Comparison of ENCODE assay signal across 16 cellular contexts in the genomic region with DNA sequence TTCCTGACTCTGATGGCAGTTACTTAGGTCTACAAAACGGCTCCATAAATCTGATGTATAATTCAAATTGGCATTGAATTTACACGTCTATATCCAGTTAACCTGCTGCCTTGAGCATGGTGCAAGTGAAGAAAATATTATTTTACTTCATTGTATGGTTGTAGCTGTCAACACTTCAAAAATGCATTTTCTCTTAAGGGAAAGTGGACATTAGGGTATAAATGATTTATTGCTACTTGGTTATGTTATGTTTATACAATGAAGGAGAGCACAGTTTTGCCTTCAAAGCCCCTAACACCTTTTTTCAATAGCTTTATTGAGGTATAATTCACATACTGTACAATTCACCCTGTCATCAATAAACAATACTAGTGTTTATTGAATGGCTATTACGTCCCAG.
DNase-seq lines count a peak whose midpoint lies in the region; ATAC-seq and TF ChIP-seq lines count a peak whose summit lies in the region.
"Had no signal": no experiment of that assay in that cellular context is flagged by ENCODE, and none has a peak within 500 bp of the region (broad histone marks: within the 10 kb centered on the region; RNA-seq: fewer than 3 reads in every experiment).

No MANE protein-coding gene starts in this region.

- no peak overlapping the region for H2AFZ ChIP-seq in MM.1S (ENCODE audit: low read length)

- no peak overlapping the region for H3K9ac ChIP-seq in MM.1S (ENCODE audit: low read length)

- no peak for ATAC-seq in stimulated activated naive CD8-positive, alpha-beta T cell treated with anti-CD3 and anti-CD28 coated beads, Interleukin-15, Interleukin-2, amounts not matched to agents 100 U/mL and 50 U/mL, for 24 hours
- no peak for ATAC-seq in activated naive CD8-positive, alpha-beta T cell treated with anti-CD3 and anti-CD28 coated beads, Interleukin-2, amount 50 U/mL, for 24 hours
- no peak for ATAC-seq in HG02588 (IDR thresholded peaks at IDR 0.05; ENCODE audit: unreplicated experiment)

- peaks cover 22% of the 10 kb centered on the region for H3K4me1 ChIP-seq in MM.1S (ENCODE audit: low read length)

- no peak for TF ChIP-seq CTCF in MM.1S (IDR thresholded peaks at IDR 0.05; ENCODE audit: low read length)

- no peak overlapping the region for H3K27ac Mint-ChIP-seq in stimulated activated naive CD8-positive, alpha-beta T cell treated with anti-CD3 and anti-CD28 coated beads, Interleukin-15, Interleukin-2, amounts not matched to agents 100 ng/mL and 50 ng/mL, for 24 hours
- H3K27ac Mint-ChIP-seq in activated naive CD8-positive, alpha-beta T cell treated with anti-CD3 and anti-CD28 coated beads, Interleukin-2, amount 50 U/mL, for 24 hours: peak overlapping the region; percentile 98

- no peak for DNase-seq in stimulated activated naive CD8-positive, alpha-beta T cell treated with anti-CD3 and anti-CD28 coated beads, Interleukin-15, Interleukin-2, amounts not matched to agents 100 U/mL and 50 U/mL, for 24 hours
- DNase-seq in MM.1S (no peak), GM19240 (ENCODE audit: insufficient read length, low spot score) (no peak), DMS114 treated with DMSO at 0.1 percent for 48 hours (lab: John Stamatoyannopoulos, UW; ENCODE audit: unreplicated experiment) (no peak)
- no peak for DNase-seq in activated naive CD8-positive, alpha-beta T cell treated with anti-CD3 and anti-CD28 coated beads, Interleukin-2, amount 50 U/mL, for 24 hours
- DNase-seq: adrenal gland, caudate nucleus, DMS 273 treated with DMSO at 0.1 percent for 48 hours, glutamatergic neuron, KBM-7, NCI-H1417 treated with DMSO at 0.1 percent for 48 hours, NCI-H82 had no signal

- no peak overlapping the region; the same call in 1 of the 2 replicates for H3K4me3 ChIP-seq in MM.1S (ENCODE audit: low read length)

- H3K27ac ChIP-seq in MM.1S (ENCODE audit: low read length): no peak overlapping the region
- H3K27ac ChIP-seq: RWPE1 had no signal

- peaks cover 29% of the 10 kb centered on the region for H3K79me2 ChIP-seq in MM.1S (ENCODE audit: low read length)

- H3K36me3 ChIP-seq in MM.1S (replicated peaks; ENCODE audit: insufficient read depth, low read length): no peaks in the 10 kb centered on the region
- H3K36me3 ChIP-seq: adrenal gland, esophagus muscularis mucosa had no signal

- no peaks in the 10 kb centered on the region for H3K9me2 ChIP-seq in MM.1S (replicated peaks; ENCODE audit: insufficient read depth, low read length)

- H3K27me3 ChIP-seq in MM.1S (replicated peaks; ENCODE audit: insufficient read depth, low read length): no peaks in the 10 kb centered on the region
- H3K27me3 ChIP-seq: adrenal gland, esophagus muscularis mucosa had no signal

- H3K4me1 Mint-ChIP-seq in stimulated activated naive CD8-positive, alpha-beta T cell treated with anti-CD3 and anti-CD28 coated beads, Interleukin-15, Interleukin-2, amounts not matched to agents 100 ng/mL and 50 ng/mL, for 24 hours (ENCODE audit: low read depth): peaks cover 45% of the 10 kb centered on the region
- peaks cover 49% of the 10 kb centered on the region for H3K4me1 Mint-ChIP-seq in activated naive CD8-positive, alpha-beta T cell treated with anti-CD3 and anti-CD28 coated beads, Interleukin-2, amount 50 U/mL, for 24 hours

- peak overlapping the region; percentile 81 for H3K4me2 ChIP-seq in MM.1S (ENCODE audit: low read depth, low read length)

- peaks cover 6% of the 10 kb centered on the region for H3K36me3 Mint-ChIP-seq in stimulated activated naive CD8-positive, alpha-beta T cell treated with anti-CD3 and anti-CD28 coated beads, Interleukin-15, Interleukin-2, amounts not matched to agents 100 ng/mL and 50 ng/mL, for 24 hours (ENCODE audit: low read depth)
- H3K36me3 Mint-ChIP-seq in activated naive CD8-positive, alpha-beta T cell treated with anti-CD3 and anti-CD28 coated beads, Interleukin-2, amount 50 U/mL, for 24 hours (ENCODE audit: low read depth): peaks cover 7% of the 10 kb centered on the region

- peak overlapping the region; percentile 98 for H3K4me3 Mint-ChIP-seq in stimulated activated naive CD8-positive, alpha-beta T cell treated with anti-CD3 and anti-CD28 coated beads, Interleukin-15, Interleukin-2, amounts not matched to agents 100 ng/mL and 50 ng/mL, for 24 hours
- H3K4me3 Mint-ChIP-seq in activated naive CD8-positive, alpha-beta T cell treated with anti-CD3 and anti-CD28 coated beads, Interleukin-2, amount 50 U/mL, for 24 hours: peak overlapping the region; percentile 100

- no peaks in the 10 kb centered on the region for H3K27me3 Mint-ChIP-seq in stimulated activated naive CD8-positive, alpha-beta T cell treated with anti-CD3 and anti-CD28 coated beads, Interleukin-15, Interleukin-2, amounts not matched to agents 100 ng/mL and 50 ng/mL, for 24 hours
- no peaks in the 10 kb centered on the region for H3K27me3 Mint-ChIP-seq in activated naive CD8-positive, alpha-beta T cell treated with anti-CD3 and anti-CD28 coated beads, Interleukin-2, amount 50 U/mL, for 24 hours

- H3K9me3 ChIP-seq in MM.1S (replicated peaks; ENCODE audit: insufficient read depth, low read length): no peaks in the 10 kb centered on the region
- H3K9me3 ChIP-seq: adrenal gland, esophagus muscularis mucosa had no signal

- peaks cover 27% of the 10 kb centered on the region for H3F3A ChIP-seq in MM.1S (ENCODE audit: insufficient read depth, low read length)

- H3K9me3 Mint-ChIP-seq in stimulated activated naive CD8-positive, alpha-beta T cell treated with anti-CD3 and anti-CD28 coated beads, Interleukin-15, Interleukin-2, amounts not matched to agents 100 ng/mL and 50 ng/mL, for 24 hours: no peaks in the 10 kb centered on the region
- no peaks in the 10 kb centered on the region for H3K9me3 Mint-ChIP-seq in activated naive CD8-positive, alpha-beta T cell treated with anti-CD3 and anti-CD28 coated beads, Interleukin-2, amount 50 U/mL, for 24 hours

- peaks cover 14% of the 10 kb centered on the region; the same call in 1 of the 2 replicates for H4K20me1 ChIP-seq in MM.1S (ENCODE audit: insufficient read depth, low read length)
